8 cellular contexts compared by ENCODE assay signal in genomic region chr11:848988-849824, GRCh38. TPM values are rescaled to one million over a fixed set of nuclear protein-coding genes. Genes with fewer than 3 reads are reported as not detected.
DNase-seq lines count a peak whose midpoint lies in the region; ATAC-seq and TF ChIP-seq lines count a peak whose summit lies in the region.

No MANE protein-coding gene starts in this region.

- 10% methylated on average over 28 of the region's 75 CpGs for WGBS in smooth muscle cell (ENCODE audit: low lambda C conversion rate)

- no peaks in the 10 kb centered on the region for H3K36me3 Mint-ChIP-seq in T-cell

- no peaks in the 10 kb centered on the region for H3K27me3 ChIP-seq in cardiac muscle cell
- H3K27me3 ChIP-seq in smooth muscle cell (ENCODE audit: low read depth) = peaks cover 19% of the 10 kb centered on the region
- H3K27me3 ChIP-seq in HAP-1 (ENCODE audit: low read depth) = no peaks in the 10 kb centered on the region

- peaks cover 28% of the 10 kb centered on the region for H3K4me1 ChIP-seq in cardiac muscle cell (ENCODE audit: low read depth)
- peaks cover 26% of the 10 kb centered on the region for H3K4me1 ChIP-seq in smooth muscle cell (ENCODE audit: low read depth)
- peaks cover 4% of the 10 kb centered on the region for H3K4me1 ChIP-seq in HAP-1

- no peak overlapping the region for H3K9ac ChIP-seq in smooth muscle cell (ENCODE audit: low read depth)

- no peaks in the 10 kb centered on the region for H3K36me3 ChIP-seq in cardiac muscle cell
- H3K36me3 ChIP-seq in smooth muscle cell (ENCODE audit: low read depth) = no peaks in the 10 kb centered on the region
- H3K36me3 ChIP-seq in HAP-1 (replicated peaks) = 0 out of 2 replicates have a peak, but pooled peaks cover 3% of the 10 kb centered on the region

- H3K4me3 Mint-ChIP-seq in T-cell = peak overlapping the region; percentile 68 to 73 (median 73)

- H2AFZ ChIP-seq in smooth muscle cell (ENCODE audit: low read depth) = no peak overlapping the region

- H3K27ac ChIP-seq in cardiac muscle cell = no peak overlapping the region
- no peak overlapping the region for H3K27ac ChIP-seq in smooth muscle cell (ENCODE audit: low read depth)

- no peaks in the 10 kb centered on the region for H3K79me2 ChIP-seq in smooth muscle cell (ENCODE audit: low read depth)

- POLR2A ChIA-PET in T-cell (lab: Charles Lee) = no interaction called here

- in situ Hi-C loops in HAP-1 (cut with MboI; ENCODE audit: low sequenced_read_pairs) = no loop called here

- H3K4me2 ChIP-seq in smooth muscle cell = peak overlapping the region; percentile 98

- DNase-seq in cardiac muscle cell (ENCODE audit: low read depth in 1 of 2, low spot score in 1 of 2) (peak in 1 of 2 donors; percentile 86), Right ventricle myocardium inferior (ENCODE audit: missing footprints) (no peak), T-cell (peak in 5 of 34 experiments; percentile 25 to 40 (median 30)), fibroblast of mammary gland (ENCODE audit: low read depth) (no peak), smooth muscle cell (lab: John Stamatoyannopoulos, UW; ENCODE audit: unreplicated experiment) (no peak), superior temporal gyrus (ENCODE audit: extremely low spot score) (no peak), HAP-1 (ENCODE audit: low spot score in 2 of 2) (no peak)

- intact Hi-C loops in Right ventricle myocardium inferior (cut with DNase I) = loop anchor here (1.0 kb wide), 1 partner anchor 202 kb away; no protein-coding TSS in a partner anchor

- H3K4me1 Mint-ChIP-seq in T-cell = peaks cover 5 to 12% (median 6%) of the 10 kb centered on the region in 3 donors

- H3K9me3 ChIP-seq in cardiac muscle cell (ENCODE audit: low read depth) = no peaks in the 10 kb centered on the region
- H3K9me3 ChIP-seq in smooth muscle cell (replicated peaks; ENCODE audit: low read depth) = no peaks in the 10 kb centered on the region
- H3K9me3 ChIP-seq in HAP-1 = no peaks in the 10 kb centered on the region

- H3K27ac Mint-ChIP-seq in T-cell = no peak overlapping the region

- H3K9me3 Mint-ChIP-seq in T-cell = no peaks in the 10 kb centered on the region

- peaks cover 0 to 2% of the 10 kb centered on the region in 2 donors for H3K27me3 Mint-ChIP-seq in T-cell

- TF ChIP-seq CTCF in cardiac muscle cell (IDR thresholded peaks at IDR 0.05; ENCODE audit: low read depth, low read length) (no peak), fibroblast of mammary gland (conservative IDR thresholded peaks at IDR 0.05; ENCODE audit: control insufficient read depth, insufficient read depth, low read depth, low read length) (no peak), smooth muscle cell (IDR thresholded peaks at IDR 0.05; ENCODE audit: borderline replicate concordance, insufficient read depth, poor library complexity, severe bottlenecking) (no peak)

- peaks cover 92% of the 10 kb centered on the region for H4K20me1 ChIP-seq in smooth muscle cell (ENCODE audit: low read depth)

- H3K4me3 ChIP-seq in cardiac muscle cell = peak overlapping the region; percentile 75
- peak overlapping the region; percentile 19 for H3K4me3 ChIP-seq in fibroblast of mammary gland (ENCODE audit: control insufficient read depth, low read depth, low read length)
- H3K4me3 ChIP-seq in smooth muscle cell = peak overlapping the region; percentile 56
- H3K4me3 ChIP-seq in HAP-1 = no peak overlapping the region

- ATAC-seq in Right ventricle myocardium inferior = no peak
- ATAC-seq in T-cell (replicated peaks in 1 of 4) = peak; percentile 24 to 66 (median 28)
- no peak for ATAC-seq in HG02884 (IDR thresholded peaks at IDR 0.05; ENCODE audit: unreplicated experiment)

- H3F3A ChIP-seq in smooth muscle cell (ENCODE audit: low read depth) = no peaks in the 10 kb centered on the region

- CTCF ChIA-PET in T-cell (lab: Charles Lee) = interaction anchor here (0.6 to 1.5 kb wide), 3 partner anchors 189 to 279 kb away, joined by 3 to 5 read pairs (median 3); no protein-coding TSS in a partner anchor

RNA-seq across cellular contexts. Expression of gene TSPAN4, which starts 6.6 kb away (rescaled TPM):
- total RNA-seq in cardiac muscle cell = 85.3 and 140 TPM in 2 replicates
- 79.1 and 125 TPM in 2 replicates for polyA plus RNA-seq in cardiac muscle cell
- 43.8 TPM for total RNA-seq in Right ventricle myocardium inferior
- 1 to 10 TPM; 3.1 to 5.8 (median 4.4) TPM for total RNA-seq in T-cell
- total RNA-seq in smooth muscle cell = 50.2 and 68.2 TPM in 2 replicates
- 153 and 179 TPM in 2 replicates for polyA plus RNA-seq in smooth muscle cell

RNA-seq across cellular contexts. Expression of gene POLR2L, which starts 6.9 kb away (rescaled TPM):
- 67.3 and 152 TPM in 2 replicates for total RNA-seq in cardiac muscle cell
- polyA plus RNA-seq in cardiac muscle cell = 317 and 482 TPM in 2 replicates
- 298 TPM for total RNA-seq in Right ventricle myocardium inferior
- 10 to 100 TPM; 34.2 to 73.9 (median 68.7) TPM for total RNA-seq in T-cell
- total RNA-seq in smooth muscle cell = 38.0 and 51.4 TPM in 2 replicates
- polyA plus RNA-seq in smooth muscle cell = 380 and 446 TPM in 2 replicates

RNA-seq across cellular contexts. Expression of gene CD151, which starts 16.5 kb away (rescaled TPM):
- total RNA-seq in cardiac muscle cell (146 and 177 TPM in 2 replicates), Right ventricle myocardium inferior (462 TPM), T-cell (10 to 100 TPM; 14.9 to 28.2 (median 25.6) TPM), smooth muscle cell (214 and 256 TPM in 2 replicates)
- polyA plus RNA-seq in cardiac muscle cell (210 and 290 TPM in 2 replicates), smooth muscle cell (391 and 469 TPM in 2 replicates)

RNA-seq across cellular contexts. Expression of gene CRACR2B, which starts 21.5 kb away (rescaled TPM):
- 43.9 and 91.0 TPM in 2 replicates for total RNA-seq in cardiac muscle cell
- polyA plus RNA-seq in cardiac muscle cell = 84.5 and 113 TPM in 2 replicates
- 24.3 TPM for total RNA-seq in Right ventricle myocardium inferior
- 1 to 10 TPM; 1.4 to 2.9 (median 1.5) TPM for total RNA-seq in T-cell
- total RNA-seq in smooth muscle cell = 0.36 and 2.5 TPM in 2 replicates
- 0.10 and 10.5 TPM in 2 replicates for polyA plus RNA-seq in smooth muscle cell

RNA-seq across cellular contexts. Expression of gene PNPLA2, which starts 30.5 kb away (rescaled TPM):
- total RNA-seq in cardiac muscle cell (59.9 and 99.9 TPM in 2 replicates), Right ventricle myocardium inferior (321 TPM), T-cell (100 to 1,000 TPM; 172 to 212 (median 206) TPM), smooth muscle cell (12.4 and 14.8 TPM in 2 replicates)
- polyA plus RNA-seq in cardiac muscle cell (81.6 and 91.1 TPM in 2 replicates), smooth muscle cell (26.4 and 33.8 TPM in 2 replicates)

Comparison
In these comparisons a context has a peak if more than half of its experiments do, and no peak if none do; other contexts are left out.
1. ATAC-seq: peak in T-cell (4 of 4); none in Right ventricle myocardium inferior (single experiment) and HG02884 (single experiment).